Comparison of ENCODE assay signal across 1 cellular context in the genomic region with DNA sequence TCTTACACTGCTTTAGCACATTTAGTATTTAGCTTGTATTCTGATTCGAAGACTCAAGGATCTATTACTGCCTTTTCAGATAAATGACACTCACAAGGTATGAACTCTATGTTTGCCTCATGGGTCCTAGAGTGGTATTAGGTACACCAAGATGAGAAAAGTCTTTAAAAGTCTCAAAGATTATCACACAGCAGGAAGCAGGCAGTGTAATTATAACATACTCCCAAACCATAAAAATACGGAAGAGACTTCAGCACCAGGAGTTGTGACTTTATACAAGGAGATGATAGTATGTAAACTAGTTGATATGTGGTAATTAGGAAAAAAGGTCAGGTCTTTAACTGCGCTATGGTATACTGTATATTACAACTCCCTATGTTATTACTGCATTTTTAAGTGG.
TF ChIP-seq lines count a peak whose summit lies in the region.

No MANE protein-coding gene starts in this region.

TF ChIP-seq in K562, 482 proteins besides CTCF, POLR2A, EP300 and RAD21 (continued from another document):
- TF ChIP-seq, protein P1, sequence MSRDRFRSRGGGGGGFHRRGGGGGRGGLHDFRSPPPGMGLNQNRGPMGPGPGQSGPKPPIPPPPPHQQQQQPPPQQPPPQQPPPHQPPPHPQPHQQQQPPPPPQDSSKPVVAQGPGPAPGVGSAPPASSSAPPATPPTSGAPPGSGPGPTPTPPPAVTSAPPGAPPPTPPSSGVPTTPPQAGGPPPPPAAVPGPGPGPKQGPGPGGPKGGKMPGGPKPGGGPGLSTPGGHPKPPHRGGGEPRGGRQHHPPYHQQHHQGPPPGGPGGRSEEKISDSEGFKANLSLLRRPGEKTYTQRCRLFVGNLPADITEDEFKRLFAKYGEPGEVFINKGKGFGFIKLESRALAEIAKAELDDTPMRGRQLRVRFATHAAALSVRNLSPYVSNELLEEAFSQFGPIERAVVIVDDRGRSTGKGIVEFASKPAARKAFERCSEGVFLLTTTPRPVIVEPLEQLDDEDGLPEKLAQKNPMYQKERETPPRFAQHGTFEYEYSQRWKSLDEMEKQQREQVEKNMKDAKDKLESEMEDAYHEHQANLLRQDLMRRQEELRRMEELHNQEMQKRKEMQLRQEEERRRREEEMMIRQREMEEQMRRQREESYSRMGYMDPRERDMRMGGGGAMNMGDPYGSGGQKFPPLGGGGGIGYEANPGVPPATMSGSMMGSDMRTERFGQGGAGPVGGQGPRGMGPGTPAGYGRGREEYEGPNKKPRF (IDR thresholded peaks at IDR 0.05; ENCODE audit: low read depth, low read length) = no peak
- no peak for TF ChIP-seq CBFB (CRISPR knock-in tag; IDR thresholded peaks at IDR 0.05)
- no peak for TF ChIP-seq MTA3 (IDR thresholded peaks at IDR 0.05; ENCODE audit: borderline replicate concordance)
- no peak for TF ChIP-seq JUNB (CRISPR knock-in tag; conservative IDR thresholded peaks at IDR 0.05)
- TF ChIP-seq MIER1 (IDR thresholded peaks at IDR 0.05; ENCODE audit: low read depth) = no peak
- no peak for TF ChIP-seq NR1H2 (CRISPR knock-in tag; IDR thresholded peaks at IDR 0.05)
- TF ChIP-seq ZNF79 (CRISPR knock-in tag; IDR thresholded peaks at IDR 0.05; ENCODE audit: low read depth) = no peak
- no peak for TF ChIP-seq NCOA1 (IDR thresholded peaks at IDR 0.05; ENCODE audit: low read depth)
- TF ChIP-seq KAT2B (IDR thresholded peaks at IDR 0.05; ENCODE audit: low read depth, low read length) = no peak
- TF ChIP-seq ZNF263 (CRISPR knock-in tag; IDR thresholded peaks at IDR 0.05; ENCODE audit: borderline replicate concordance) = no peak
- TF ChIP-seq ZNF75A (CRISPR knock-in tag; IDR thresholded peaks at IDR 0.05) = no peak
- TF ChIP-seq, protein P2, sequence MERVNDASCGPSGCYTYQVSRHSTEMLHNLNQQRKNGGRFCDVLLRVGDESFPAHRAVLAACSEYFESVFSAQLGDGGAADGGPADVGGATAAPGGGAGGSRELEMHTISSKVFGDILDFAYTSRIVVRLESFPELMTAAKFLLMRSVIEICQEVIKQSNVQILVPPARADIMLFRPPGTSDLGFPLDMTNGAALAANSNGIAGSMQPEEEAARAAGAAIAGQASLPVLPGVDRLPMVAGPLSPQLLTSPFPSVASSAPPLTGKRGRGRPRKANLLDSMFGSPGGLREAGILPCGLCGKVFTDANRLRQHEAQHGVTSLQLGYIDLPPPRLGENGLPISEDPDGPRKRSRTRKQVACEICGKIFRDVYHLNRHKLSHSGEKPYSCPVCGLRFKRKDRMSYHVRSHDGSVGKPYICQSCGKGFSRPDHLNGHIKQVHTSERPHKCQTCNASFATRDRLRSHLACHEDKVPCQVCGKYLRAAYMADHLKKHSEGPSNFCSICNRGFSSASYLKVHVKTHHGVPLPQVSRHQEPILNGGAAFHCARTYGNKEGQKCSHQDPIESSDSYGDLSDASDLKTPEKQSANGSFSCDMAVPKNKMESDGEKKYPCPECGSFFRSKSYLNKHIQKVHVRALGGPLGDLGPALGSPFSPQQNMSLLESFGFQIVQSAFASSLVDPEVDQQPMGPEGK (CRISPR knock-in tag; IDR thresholded peaks at IDR 0.05; ENCODE audit: borderline replicate concordance) = no peak
